Comparison of ENCODE assay signal across 8 cellular contexts in genomic region chr17:50297407-50297865, GRCh38. TPM values are rescaled to one million over a fixed set of nuclear protein-coding genes. Genes with fewer than 3 reads are reported as not detected.
DNase-seq lines count a peak whose midpoint lies in the region; ATAC-seq and TF ChIP-seq lines count a peak whose summit lies in the region.

No MANE protein-coding gene starts in this region.

- no peak for ATAC-seq in GM18502 (IDR thresholded peaks at IDR 0.05; ENCODE audit: poor library complexity, unreplicated experiment)

- peak; percentile 76 for DNase-seq in Ammon's horn (ENCODE audit: low spot score)
- DNase-seq in H7 = peak; percentile 84
- DNase-seq in NCI-H510A treated with DMSO at 0.1 percent for 48 hours (lab: John Stamatoyannopoulos, UW) = peak; percentile 74
- peak; percentile 76 for DNase-seq in activated CD4-positive, alpha-beta T cell treated with anti-CD3 and anti-CD28 coated beads, Interleukin-2, amount 50 U/mL, for 1 hour
- DNase-seq in coronary artery (ENCODE audit: low spot score) = no peak
- DNase-seq in lung microvascular endothelial cell (ENCODE audit: low read depth in 2 of 2) = peak; percentile 67 to 82
- peak; percentile 62 for DNase-seq in stimulated activated CD8-positive, alpha-beta memory T cell treated with anti-CD3 and anti-CD28 coated beads, Interleukin-15, amount 100 ng/mL, for 1 hour (ENCODE audit: low read depth)

- H3K27ac ChIP-seq in coronary artery = no peak overlapping the region

- H3K36me3 ChIP-seq in H7 (replicated peaks; ENCODE audit: control insufficient read depth, insufficient read depth, low read length) = no peaks in the 10 kb centered on the region

- H3K4me3 ChIP-seq in H7 (ENCODE audit: insufficient read depth, low read depth, low read length) (no peak overlapping the region), coronary artery (no peak overlapping the region)

- no peaks in the 10 kb centered on the region for H3K27me3 ChIP-seq in H7 (ENCODE audit: control insufficient read depth, insufficient read depth, low read length)

- TF ChIP-seq CTCF in coronary artery (IDR thresholded peaks at IDR 0.05) = peak; percentile 90

RNA-seq across cellular contexts. Expression of gene TMEM92, which starts 23.2 kb away (rescaled TPM):
- total RNA-seq in H7 (2014; rRNA removed; shearing (Covaris generic)) = 7.3 and 7.5 TPM in 2 replicates
- total RNA-seq in lung microvascular endothelial cell = not detected in 2 replicates

RNA-seq across cellular contexts. Expression of gene XYLT2, which starts 48.5 kb away (rescaled TPM):
- total RNA-seq in H7 (2014; rRNA removed; shearing (Covaris generic)) = 47.5 and 54.3 TPM in 2 replicates
- 15.3 and 18.5 TPM in 2 replicates for total RNA-seq in lung microvascular endothelial cell
